ENCODE assay signal across 13 cellular contexts in the genomic region with DNA sequence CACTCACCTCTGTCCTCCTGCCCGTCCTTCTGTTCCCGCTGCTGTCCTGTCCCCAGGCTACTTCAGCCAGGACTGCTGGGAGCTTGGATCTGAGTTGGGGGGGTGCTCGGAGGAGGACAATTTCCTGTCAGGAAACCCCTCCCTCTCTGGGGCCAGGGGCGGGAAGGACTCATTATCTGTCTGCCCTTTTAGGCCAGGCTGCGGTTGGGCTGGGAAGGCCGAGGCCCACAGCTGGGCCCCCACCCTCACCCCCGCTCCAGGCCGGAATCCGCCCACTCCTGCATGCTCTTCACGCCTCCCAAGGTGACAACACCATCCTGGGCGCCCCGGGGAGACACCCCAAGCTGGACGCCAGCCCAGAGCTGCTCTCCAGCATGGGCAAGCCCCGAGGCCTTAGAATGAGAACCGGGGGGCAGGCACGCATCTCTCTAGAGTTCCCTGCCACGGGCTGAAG. TPM values are rescaled to one million over a fixed set of nuclear protein-coding genes. Genes with fewer than 3 reads are reported as not detected.
DNase-seq lines count a peak whose midpoint lies in the region; ATAC-seq, FAIRE-seq and TF ChIP-seq lines count a peak whose summit lies in the region.
"Had no signal": no experiment of that assay in that cellular context is flagged by ENCODE, and none has a peak within 500 bp of the region (broad histone marks: within the 10 kb centered on the region; RNA-seq: fewer than 3 reads in every experiment).

A gene (minus strand): TSS at position 74 of the 454 bp plus-strand sequence. CDS start 6,362 bp downstream, outside the sequence.

- no CpG with 5 or more reads among the region's 17 CpGs for WGBS in IMR-90 (ENCODE audit: extremely low coverage in 2 of 2, insufficient read length in 1 of 2), 2 experiments
- 8% methylated on average over 17 of the region's 17 CpGs for WGBS in K562 (ENCODE audit: insufficient coverage, low coverage, missing lambda C conversion rate)
- WGBS in hepatocyte (ENCODE audit: low lambda C conversion rate, missing lambda C conversion rate) = 66% methylated on average over 16 of the region's 17 CpGs

- no peak within 1 kb of the TSS for H4K91ac ChIP-seq in IMR-90 (ENCODE audit: insufficient read depth, low read depth, low read length)

- no peaks in the 10 kb centered on the region for H3K79me1 ChIP-seq in IMR-90 (ENCODE audit: low read depth in 1 of 2, low read length in 2 of 2)

- DNase-seq in IMR-90 (no peak), K562 (ENCODE audit: extremely low read depth in 1 of 4, low spot score in 3 of 4) (peak; percentile 70 to 92 (median 80)), left lung (no peak), SIG-M5 treated with dmso at 0.1 percent for 504 hours (lab: John Stamatoyannopoulos, UW; ENCODE audit: unreplicated experiment) (no peak), hepatocyte (ENCODE audit: low spot score) (no peak), epidermal melanocyte (ENCODE audit: insufficient read length, low spot score) (no peak)
- no peak for DNase-seq in central memory CD4-positive, alpha-beta T cell
- DNase-seq: BE2C, NCI-H1092 treated with DMSO at 0.1 percent for 48 hours had no signal

- H3K4ac ChIP-seq in IMR-90 (ENCODE audit: low read depth, low read length) = no peak within 1 kb of the TSS

- H4K20me1 ChIP-seq in IMR-90 (ENCODE audit: insufficient read depth, low read length) (no peaks in the 10 kb centered on the region), K562 (replicated peaks; ENCODE audit: control insufficient read depth, insufficient read depth, low read length) (no peaks in the 10 kb centered on the region), hepatocyte (ENCODE audit: insufficient read depth, poor library complexity, severe bottlenecking) (no peaks in the 10 kb centered on the region)

- intact Hi-C loops in IMR-90 (cut with micrococcal nuclease) = no loop called here
- intact Hi-C loops in K562 (cut with micrococcal nuclease) = loop anchor here (10.0 kb wide), 1 partner anchor 231 kb away; no protein-coding TSS in a partner anchor
- intact Hi-C loops in left lung (cut with DNase I) = loop anchor here in 1 of 2 donors (5.0 kb wide), 1 partner anchor 43 kb away; no protein-coding TSS in a partner anchor

- peaks cover 29% of the 10 kb centered on the region for H3K79me2 ChIP-seq in K562 (ENCODE audit: control insufficient read depth, insufficient read depth, low read length)
- no peaks in the 10 kb centered on the region for H3K79me2 ChIP-seq in hepatocyte

- no peak within 1 kb of the TSS for H2BK5ac ChIP-seq in IMR-90 (ENCODE audit: low read depth, low read length, poor library complexity, severe bottlenecking)

- TF ChIP-seq EP300 in K562 (IDR thresholded peaks at IDR 0.05; ENCODE audit: low read length) = no peak

- no peaks in the 10 kb centered on the region for H3K9me2 ChIP-seq in hepatocyte (replicated peaks; ENCODE audit: insufficient read depth)

- FAIRE-seq in K562 (lab: Jason Lieb, UNC) = peak; percentile 15

- H2AFZ ChIP-seq in IMR-90 (replicated peaks; ENCODE audit: low read length, poor library complexity) (peak within 1 kb of the TSS; percentile 28), K562 (ENCODE audit: low read depth, low read length) (peak within 1 kb of the TSS; percentile 52), hepatocyte (no peak within 1 kb of the TSS)

- H2AK9ac ChIP-seq in IMR-90 (replicated peaks; ENCODE audit: low read depth, low read length, poor library complexity) = peak within 1 kb of the TSS; percentile 42

- H3K9me1 ChIP-seq in IMR-90 (ENCODE audit: insufficient read depth, low read length) (no peaks in the 10 kb centered on the region), K562 (ENCODE audit: control insufficient read depth, insufficient read depth, low read length) (no peaks in the 10 kb centered on the region)

- 0 out of 2 replicates have a peak within 1 kb of the TSS, but pooled peaks have one; percentile 26 for H3K23ac ChIP-seq in IMR-90 (ENCODE audit: low read depth, low read length)

- no peak within 1 kb of the TSS for H2BK20ac ChIP-seq in IMR-90 (ENCODE audit: low read depth, low read length)

- TF ChIP-seq POLR2A in IMR-90 (IDR thresholded peaks at IDR 0.05; ENCODE audit: low read depth, low read length) (no peak), K562 (conservative IDR thresholded peaks at IDR 0.05) (0 out of 2 replicates have a peak, but pooled peaks have one; percentile 49)

- H2AK5ac ChIP-seq in IMR-90 (ENCODE audit: low read depth, low read length) = no peak within 1 kb of the TSS; the same call in 1 of the 2 replicates

- H3K4me3 ChIP-seq in IMR-90 (ENCODE audit: insufficient read depth, low read depth, low read length) = no peak within 1 kb of the TSS
- peak within 1 kb of the TSS; percentile 29 for H3K4me3 ChIP-seq in K562
- peak within 1 kb of the TSS in 1 of 2 donors; percentile 21 for H3K4me3 ChIP-seq in left lung
- peak within 1 kb of the TSS in 2 of 3 donors; percentile 22 to 51 for H3K4me3 ChIP-seq in skeletal muscle tissue (ENCODE audit: low read length in 3 of 3)
- no peak within 1 kb of the TSS for H3K4me3 ChIP-seq in hepatocyte
- H3K4me3 ChIP-seq: cardiac muscle cell had no signal

- H3K4me1 ChIP-seq in IMR-90 (ENCODE audit: control insufficient read depth, insufficient read depth, low read length) (peaks cover 1% of the 10 kb centered on the region; the same call in 1 of the 2 replicates), K562 (replicated peaks in 1 of 2; ENCODE audit: control insufficient read depth in 2 of 2, insufficient read depth in 2 of 2, low read length in 2 of 2) (peaks cover 42 to 63% of the 10 kb centered on the region in 2 experiments), left lung (peaks cover 2 to 11% of the 10 kb centered on the region in 2 donors), skeletal muscle tissue (ENCODE audit: control insufficient read depth in 3 of 3, insufficient read depth in 3 of 3, low read length in 3 of 3) (peaks cover 2 to 11% (median 4%) of the 10 kb centered on the region in 3 donors), hepatocyte (ENCODE audit: insufficient read depth) (peaks cover 1% of the 10 kb centered on the region)
- H3K4me1 ChIP-seq: BE2C had no signal

- CTCF ChIA-PET in IMR-90 (lab: Yijun Ruan, JAX) = interaction anchor here (0.6 kb wide), 1 partner anchor 40 kb away, joined by 13 read pairs; no protein-coding TSS in a partner anchor
- CTCF ChIA-PET in K562 (lab: Yijun Ruan, JAX; ENCODE audit: low intra/inter-chr PET ratio) = no interaction called here

- H2BK15ac ChIP-seq in IMR-90 (ENCODE audit: low read depth, low read length) = no peak within 1 kb of the TSS

- BruUV-seq in IMR-90 (replicated peaks; lab: Mats Ljungman, UMichigan) (no TSS peak), K562 (replicated peaks; lab: Mats Ljungman, UMichigan) (no TSS peak)

- POLR2A ChIA-PET in IMR-90 (lab: Charles Lee; ENCODE audit: unreplicated experiment) (no interaction called here), K562 (lab: Yijun Ruan, JAX) (interaction anchor here (1.2 to 1.9 kb wide), 3 partner anchors 8 to 67 kb away, joined by 3 to 6 read pairs (median 3); a partner anchor contains a TSS)

- no peak within 1 kb of the TSS for H3K9ac ChIP-seq in IMR-90 (ENCODE audit: low read depth, low read length)
- H3K9ac ChIP-seq in K562 (ENCODE audit: insufficient read depth in 1 of 2, low read depth in 2 of 2, low read length in 2 of 2) = peak within 1 kb of the TSS; percentile 50 to 90
- H3K9ac ChIP-seq in skeletal muscle tissue (ENCODE audit: low read depth in 1 of 3, low read length in 3 of 3) = peak within 1 kb of the TSS in 1 of 3 donors; percentile 33

- H2BK120ac ChIP-seq in IMR-90 (ENCODE audit: low read depth, low read length) = no peak within 1 kb of the TSS

- TF ChIP-seq RAD21 in IMR-90 (IDR thresholded peaks at IDR 0.05; ENCODE audit: low read length) (no peak), K562 (CRISPR knock-in tag; conservative IDR thresholded peaks at IDR 0.05 in 1 of 2, IDR thresholded peaks at IDR 0.05 in 1 of 2) (no peak)

- H3K18ac ChIP-seq in IMR-90 (ENCODE audit: low read depth, low read length) = no peak within 1 kb of the TSS

- H3K4me2 ChIP-seq in IMR-90 (ENCODE audit: low read depth, low read length) (no peak within 1 kb of the TSS), K562 (ENCODE audit: insufficient read depth, low read length) (peak within 1 kb of the TSS; percentile 76), hepatocyte (no peak within 1 kb of the TSS)

- H3K27ac ChIP-seq in IMR-90 (ENCODE audit: insufficient read depth, low read length) = no peak within 1 kb of the TSS
- H3K27ac ChIP-seq in K562 (ENCODE audit: extremely low read depth, low read depth, low read length) = peak within 1 kb of the TSS; percentile 42
- peak within 1 kb of the TSS; percentile 33 to 41 for H3K27ac ChIP-seq in left lung
- H3K27ac ChIP-seq in skeletal muscle tissue (ENCODE audit: low read depth, low read length) = peak within 1 kb of the TSS; percentile 56
- no peak within 1 kb of the TSS for H3K27ac ChIP-seq in hepatocyte
- H3K27ac ChIP-seq: cardiac muscle cell had no signal

- no peak within 1 kb of the TSS for H3K14ac ChIP-seq in IMR-90 (replicated peaks; ENCODE audit: low read depth, low read length)

- TF ChIP-seq CTCF in IMR-90 (conservative IDR thresholded peaks at IDR 0.05; ENCODE audit: low read depth, low read length) (no peak), K562 (IDR thresholded peaks at IDR 0.05 in 2 of 3, conservative IDR thresholded peaks at IDR 0.05 in 1 of 3; ENCODE audit: insufficient read depth in 2 of 3, low read depth in 1 of 3, low read length in 3 of 3) (no peak), left lung (IDR thresholded peaks at IDR 0.05) (no peak), hepatocyte (IDR thresholded peaks at IDR 0.05; ENCODE audit: poor library complexity) (no peak)

- dilution Hi-C loops in IMR-90 (cut with HindIII; ENCODE audit: low sequenced_read_pairs, unreplicated experiment) = no loop called here

- H3K27me3 ChIP-seq in IMR-90 (ENCODE audit: control insufficient read depth, insufficient read depth, low read length) (peaks cover 11% of the 10 kb centered on the region; the same call in 1 of the 2 replicates), K562 (ENCODE audit: control insufficient read depth in 2 of 2, insufficient read depth in 2 of 2, low read length in 2 of 2) (no peaks in the 10 kb centered on the region), left lung (no peaks in the 10 kb centered on the region), skeletal muscle tissue (ENCODE audit: control insufficient read depth in 3 of 3, insufficient read depth in 3 of 3, low read length in 3 of 3) (no peaks in the 10 kb centered on the region), hepatocyte (no peaks in the 10 kb centered on the region)
- H3K27me3 ChIP-seq: BE2C had no signal

- no peaks in the 10 kb centered on the region for H3K9me3 ChIP-seq in IMR-90 (ENCODE audit: control insufficient read depth, insufficient read depth, low read length)
- no peaks in the 10 kb centered on the region for H3K9me3 ChIP-seq in K562 (replicated peaks; ENCODE audit: control insufficient read depth, insufficient read depth, low read depth, low read length)
- H3K9me3 ChIP-seq in left lung = no peaks in the 10 kb centered on the region
- H3K9me3 ChIP-seq in skeletal muscle tissue (ENCODE audit: control insufficient read depth in 3 of 3, low read length in 3 of 3) = no peaks in the 10 kb centered on the region
- no peaks in the 10 kb centered on the region for H3K9me3 ChIP-seq in hepatocyte (ENCODE audit: low read depth)
- H3K9me3 ChIP-seq: BE2C had no signal

- no peak within 1 kb of the TSS for H3K56ac ChIP-seq in IMR-90 (ENCODE audit: extremely low read depth, insufficient read depth, low read length)

- no peak within 1 kb of the TSS for H4K5ac ChIP-seq in IMR-90 (ENCODE audit: low read depth, low read length)

- no peak for ATAC-seq in IMR-90 (ENCODE audit: low read depth)
- ATAC-seq in K562 = peak; percentile 80
- ATAC-seq in left lung = no peak
- ATAC-seq: HCT116 had no signal

- H3K36me3 ChIP-seq in IMR-90 (ENCODE audit: control insufficient read depth, insufficient read depth, low read length) = no peaks in the 10 kb centered on the region
- H3K36me3 ChIP-seq in K562 (ENCODE audit: control insufficient read depth, insufficient read depth, low read length) = no peaks in the 10 kb centered on the region
- no peaks in the 10 kb centered on the region for H3K36me3 ChIP-seq in left lung
- no peaks in the 10 kb centered on the region for H3K36me3 ChIP-seq in skeletal muscle tissue (ENCODE audit: control insufficient read depth in 3 of 3, insufficient read depth in 3 of 3, low read length in 3 of 3)
- no peaks in the 10 kb centered on the region for H3K36me3 ChIP-seq in hepatocyte (replicated peaks; ENCODE audit: insufficient read depth, low read depth)
- H3K36me3 ChIP-seq: BE2C, cardiac muscle cell had no signal

- H4K8ac ChIP-seq in IMR-90 (ENCODE audit: low read depth in 2 of 2, low read length in 2 of 2) = no peak within 1 kb of the TSS

- in situ Hi-C loops in IMR-90 (cut with MboI; ENCODE audit: low sequenced_read_pairs) = no loop called here
- in situ Hi-C loops in K562 (cut with MboI) = no loop called here

RNA-seq across cellular contexts. Expression of the gene that starts here (rescaled TPM):
- not detected in 2 replicates for total RNA-seq in IMR-90 (2012; rRNA removed)
- 0.03 TPM in 1 of 2 replicates, not detected in the other for polyA plus RNA-seq in IMR-90 (2012; rRNA removed)
- 0.08 and 0.13 TPM in 2 replicates for polyA plus RNA-seq in IMR-90 (2012; cell fraction: cytosol; rRNA removed)
- polyA plus RNA-seq in IMR-90 (2012; cell fraction: nucleus; rRNA removed; ENCODE audit: low replicate concordance) = 0.06 and 0.11 TPM in 2 replicates
- 2.7 and 12.8 TPM in 2 replicates for total RNA-seq in K562 (2011; cell fraction: chromatin; rRNA removed; ENCODE audit: low replicate concordance)
- 14.5 and 16.8 TPM in 2 replicates for total RNA-seq in K562 (2011; cell fraction: nucleolus; rRNA removed)
- total RNA-seq in K562 (2011; cell fraction: nucleoplasm; rRNA removed) = 5.2 and 5.7 TPM in 2 replicates
- 12.3 and 13.3 TPM in 2 replicates for total RNA-seq in K562 (2014; rRNA removed)
- 0.96 and 1.3 TPM in 2 replicates for total RNA-seq in K562 (2014; rRNA removed; fragmentation: Illumina TruSeq; extraction: Trizol)
- 2.0 and 2.1 TPM in 2 replicates for total RNA-seq in K562 (2015; rRNA removed; fragmentation: Illumina TruSeq; extraction: Trizol)
- total RNA-seq in K562 (2021) = 15.5 and 19.0 TPM in 2 replicates
- 3.1 and 6.0 TPM in 2 replicates for polyA plus RNA-seq in K562 (2011; rRNA removed)
- 4.1 and 21.2 TPM in 2 replicates for polyA plus RNA-seq in K562 (2011; cell fraction: cytosol; rRNA removed)
- 7.5 and 31.6 TPM in 2 replicates for polyA plus RNA-seq in K562 (2011; cell fraction: nucleus; rRNA removed)
- 14.4 and 19.7 TPM in 2 replicates for polyA plus RNA-seq in K562 (2012)
- polyA plus RNA-seq in K562 (2014; fragmentation: Illumina TruSeq; extraction: Trizol) = 2.4 and 7.8 TPM in 2 replicates
- under 1 TPM; 0.31 to 0.34 TPM for polyA plus RNA-seq in K562 (2014; fragmentation: Nextera tagmentation; extraction: Ambion mirVana)
- 6.1 and 6.7 TPM in 2 replicates for polyA plus RNA-seq in K562 (2014; rRNA removed)
- 0.96 and 2.0 TPM in 2 replicates for polyA minus RNA-seq in K562 (2011; rRNA and poly(A)+ RNA removed)
- 10.7 and 11.2 TPM in 2 replicates for polyA minus RNA-seq in K562 (2011; cell fraction: cytosol; rRNA and poly(A)+ RNA removed)
- 4.7 and 8.8 TPM in 2 replicates for polyA minus RNA-seq in K562 (2011; cell fraction: nucleus; rRNA and poly(A)+ RNA removed)
- total RNA-seq in left lung = 1 to 10 TPM; 3.2 to 3.3 TPM
- 2.1 TPM for total RNA-seq in skeletal muscle tissue
- 0.08 and 1.3 TPM in 2 replicates for total RNA-seq in hepatocyte
- 0.13 TPM in 1 of 2 replicates, not detected in the other for polyA plus RNA-seq in hepatocyte
- total RNA-seq: kidney epithelial cell had no signal

Comparison
In these comparisons a context has a peak if more than half of its experiments do, and no peak if none do; other contexts are left out.
1. DNase-seq: peak in K562 (4 of 4); none in IMR-90 (single experiment), left lung (0 of 2), SIG-M5 treated with dmso at 0.1 percent for 504 hours (single experiment), central memory CD4-positive, alpha-beta T cell (single experiment), hepatocyte (single experiment) and epidermal melanocyte (single experiment).
2. H3K27ac ChIP-seq: peak in K562 (single experiment), left lung (2 of 2) and skeletal muscle tissue (single experiment); none in IMR-90 (single experiment) and hepatocyte (single experiment).
3. H3K4me3 ChIP-seq: peak in K562 (single experiment) and skeletal muscle tissue (2 of 3); none in IMR-90 (single experiment) and hepatocyte (single experiment).